1 cellular context compared by ENCODE assay signal in the genomic region with DNA sequence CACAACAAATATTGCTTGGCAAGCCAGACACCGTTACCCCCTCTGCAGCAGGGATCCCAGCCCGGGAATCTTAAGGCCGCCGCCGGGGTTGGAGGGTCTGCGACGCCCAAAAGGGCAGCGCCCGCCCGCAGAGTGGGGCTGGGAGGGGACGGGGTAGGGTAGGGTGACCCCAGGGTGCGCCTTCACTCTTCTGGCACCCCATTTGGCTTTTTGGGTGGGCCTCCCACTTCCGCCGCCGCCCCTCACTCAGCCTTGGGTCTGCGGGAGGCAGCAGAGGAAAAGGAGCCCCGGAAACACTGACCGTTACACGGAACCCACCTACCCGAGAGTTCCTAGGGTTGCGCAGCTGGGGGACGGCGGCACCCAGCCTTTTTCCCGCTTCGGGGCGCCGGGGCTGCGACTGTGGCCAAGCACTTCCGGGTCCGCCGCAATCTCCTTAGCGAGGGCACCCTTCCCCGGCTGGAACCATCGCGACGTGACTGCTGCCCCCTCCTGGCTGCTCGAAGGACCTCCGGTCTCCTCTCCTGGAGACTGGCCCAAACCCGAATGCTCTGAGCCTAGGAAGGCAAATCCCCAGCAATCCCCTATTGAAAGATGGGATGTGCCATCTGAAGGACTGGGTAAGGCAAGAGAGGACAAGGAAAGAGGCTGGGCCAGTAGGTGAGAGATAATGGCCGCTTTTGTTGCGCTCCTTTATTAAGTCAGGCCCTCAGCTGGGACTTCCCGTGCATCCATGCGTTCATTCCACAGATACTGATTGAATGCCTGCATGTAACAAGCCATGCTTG.
A peak's percentile ranks its signal among the peaks of the same experiment; 100 is the strongest.
TF ChIP-seq lines count a peak whose summit lies in the region.

A gene (minus strand): TSS at position 404 of the 788 bp plus-strand sequence. CDS start 1,447 bp downstream, outside the sequence.

TF ChIP-seq in HEK293, 187 proteins besides CTCF, POLR2A, EP300 and RAD21 (continued from another document):
- TF ChIP-seq, protein P1, sequence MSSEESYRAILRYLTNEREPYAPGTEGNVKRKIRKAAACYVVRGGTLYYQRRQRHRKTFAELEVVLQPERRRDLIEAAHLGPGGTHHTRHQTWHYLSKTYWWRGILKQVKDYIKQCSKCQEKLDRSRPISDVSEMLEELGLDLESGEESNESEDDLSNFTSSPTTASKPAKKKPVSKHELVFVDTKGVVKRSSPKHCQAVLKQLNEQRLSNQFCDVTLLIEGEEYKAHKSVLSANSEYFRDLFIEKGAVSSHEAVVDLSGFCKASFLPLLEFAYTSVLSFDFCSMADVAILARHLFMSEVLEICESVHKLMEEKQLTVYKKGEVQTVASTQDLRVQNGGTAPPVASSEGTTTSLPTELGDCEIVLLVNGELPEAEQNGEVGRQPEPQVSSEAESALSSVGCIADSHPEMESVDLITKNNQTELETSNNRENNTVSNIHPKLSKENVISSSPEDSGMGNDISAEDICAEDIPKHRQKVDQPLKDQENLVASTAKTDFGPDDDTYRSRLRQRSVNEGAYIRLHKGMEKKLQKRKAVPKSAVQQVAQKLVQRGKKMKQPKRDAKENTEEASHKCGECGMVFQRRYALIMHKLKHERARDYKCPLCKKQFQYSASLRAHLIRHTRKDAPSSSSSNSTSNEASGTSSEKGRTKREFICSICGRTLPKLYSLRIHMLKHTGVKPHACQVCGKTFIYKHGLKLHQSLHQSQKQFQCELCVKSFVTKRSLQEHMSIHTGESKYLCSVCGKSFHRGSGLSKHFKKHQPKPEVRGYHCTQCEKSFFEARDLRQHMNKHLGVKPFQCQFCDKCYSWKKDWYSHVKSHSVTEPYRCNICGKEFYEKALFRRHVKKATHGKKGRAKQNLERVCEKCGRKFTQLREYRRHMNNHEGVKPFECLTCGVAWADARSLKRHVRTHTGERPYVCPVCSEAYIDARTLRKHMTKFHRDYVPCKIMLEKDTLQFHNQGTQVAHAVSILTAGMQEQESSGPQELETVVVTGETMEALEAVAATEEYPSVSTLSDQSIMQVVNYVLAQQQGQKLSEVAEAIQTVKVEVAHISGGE (tag by site-specific recombination; conservative IDR thresholded peaks at IDR 0.05; ENCODE audit: low read depth) = peak; percentile 97
- TF ChIP-seq, protein P2, sequence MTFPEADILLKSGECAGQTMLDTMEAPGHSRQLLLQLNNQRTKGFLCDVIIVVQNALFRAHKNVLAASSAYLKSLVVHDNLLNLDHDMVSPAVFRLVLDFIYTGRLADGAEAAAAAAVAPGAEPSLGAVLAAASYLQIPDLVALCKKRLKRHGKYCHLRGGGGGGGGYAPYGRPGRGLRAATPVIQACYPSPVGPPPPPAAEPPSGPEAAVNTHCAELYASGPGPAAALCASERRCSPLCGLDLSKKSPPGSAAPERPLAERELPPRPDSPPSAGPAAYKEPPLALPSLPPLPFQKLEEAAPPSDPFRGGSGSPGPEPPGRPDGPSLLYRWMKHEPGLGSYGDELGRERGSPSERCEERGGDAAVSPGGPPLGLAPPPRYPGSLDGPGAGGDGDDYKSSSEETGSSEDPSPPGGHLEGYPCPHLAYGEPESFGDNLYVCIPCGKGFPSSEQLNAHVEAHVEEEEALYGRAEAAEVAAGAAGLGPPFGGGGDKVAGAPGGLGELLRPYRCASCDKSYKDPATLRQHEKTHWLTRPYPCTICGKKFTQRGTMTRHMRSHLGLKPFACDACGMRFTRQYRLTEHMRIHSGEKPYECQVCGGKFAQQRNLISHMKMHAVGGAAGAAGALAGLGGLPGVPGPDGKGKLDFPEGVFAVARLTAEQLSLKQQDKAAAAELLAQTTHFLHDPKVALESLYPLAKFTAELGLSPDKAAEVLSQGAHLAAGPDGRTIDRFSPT (tag by site-specific recombination; IDR thresholded peaks at IDR 0.05) = no peak
- TF ChIP-seq ZBTB17 (tag by site-specific recombination; IDR thresholded peaks at IDR 0.05) = peak; percentile 32; the same call in 1 of the 2 replicates
- TF ChIP-seq, protein P3, sequence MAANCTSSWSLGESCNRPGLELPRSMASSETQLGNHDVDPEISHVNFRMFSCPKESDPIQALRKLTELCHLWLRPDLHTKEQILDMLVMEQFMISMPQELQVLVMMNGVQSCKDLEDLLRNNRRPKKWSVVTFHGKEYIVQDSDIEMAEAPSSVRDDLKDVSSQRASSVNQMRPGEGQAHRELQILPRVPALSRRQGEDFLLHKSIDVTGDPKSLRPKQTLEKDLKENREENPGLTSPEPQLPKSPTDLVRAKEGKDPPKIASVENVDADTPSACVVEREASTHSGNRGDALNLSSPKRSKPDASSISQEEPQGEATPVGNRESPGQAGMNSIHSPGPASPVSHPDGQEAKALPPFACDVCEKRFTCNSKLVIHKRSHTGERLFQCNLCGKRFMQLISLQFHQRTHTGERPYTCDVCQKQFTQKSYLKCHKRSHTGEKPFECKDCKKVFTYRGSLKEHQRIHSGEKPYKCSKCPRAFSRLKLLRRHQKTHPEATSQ (tag by site-specific recombination; IDR thresholded peaks at IDR 0.05) = no peak
- TF ChIP-seq ZNF610 (tag by site-specific recombination; IDR thresholded peaks at IDR 0.05; ENCODE audit: borderline replicate concordance) = 0 out of 2 replicates have a peak, but pooled peaks have one; percentile 34
- TF ChIP-seq ZNF292 (tag by site-specific recombination; IDR thresholded peaks at IDR 0.05; ENCODE audit: borderline replicate concordance, low read depth) = no peak
- TF ChIP-seq ZNF521 (tag by site-specific recombination; IDR thresholded peaks at IDR 0.05) = no peak
- TF ChIP-seq, protein P4, sequence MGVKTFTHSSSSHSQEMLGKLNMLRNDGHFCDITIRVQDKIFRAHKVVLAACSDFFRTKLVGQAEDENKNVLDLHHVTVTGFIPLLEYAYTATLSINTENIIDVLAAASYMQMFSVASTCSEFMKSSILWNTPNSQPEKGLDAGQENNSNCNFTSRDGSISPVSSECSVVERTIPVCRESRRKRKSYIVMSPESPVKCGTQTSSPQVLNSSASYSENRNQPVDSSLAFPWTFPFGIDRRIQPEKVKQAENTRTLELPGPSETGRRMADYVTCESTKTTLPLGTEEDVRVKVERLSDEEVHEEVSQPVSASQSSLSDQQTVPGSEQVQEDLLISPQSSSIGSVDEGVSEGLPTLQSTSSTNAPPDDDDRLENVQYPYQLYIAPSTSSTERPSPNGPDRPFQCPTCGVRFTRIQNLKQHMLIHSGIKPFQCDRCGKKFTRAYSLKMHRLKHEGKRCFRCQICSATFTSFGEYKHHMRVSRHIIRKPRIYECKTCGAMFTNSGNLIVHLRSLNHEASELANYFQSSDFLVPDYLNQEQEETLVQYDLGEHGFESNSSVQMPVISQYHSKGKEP (tag by site-specific recombination; IDR thresholded peaks at IDR 0.05) = no peak
- no peak for TF ChIP-seq ZNF426 (tag by site-specific recombination; IDR thresholded peaks at IDR 0.05)
- TF ChIP-seq, protein P5, sequence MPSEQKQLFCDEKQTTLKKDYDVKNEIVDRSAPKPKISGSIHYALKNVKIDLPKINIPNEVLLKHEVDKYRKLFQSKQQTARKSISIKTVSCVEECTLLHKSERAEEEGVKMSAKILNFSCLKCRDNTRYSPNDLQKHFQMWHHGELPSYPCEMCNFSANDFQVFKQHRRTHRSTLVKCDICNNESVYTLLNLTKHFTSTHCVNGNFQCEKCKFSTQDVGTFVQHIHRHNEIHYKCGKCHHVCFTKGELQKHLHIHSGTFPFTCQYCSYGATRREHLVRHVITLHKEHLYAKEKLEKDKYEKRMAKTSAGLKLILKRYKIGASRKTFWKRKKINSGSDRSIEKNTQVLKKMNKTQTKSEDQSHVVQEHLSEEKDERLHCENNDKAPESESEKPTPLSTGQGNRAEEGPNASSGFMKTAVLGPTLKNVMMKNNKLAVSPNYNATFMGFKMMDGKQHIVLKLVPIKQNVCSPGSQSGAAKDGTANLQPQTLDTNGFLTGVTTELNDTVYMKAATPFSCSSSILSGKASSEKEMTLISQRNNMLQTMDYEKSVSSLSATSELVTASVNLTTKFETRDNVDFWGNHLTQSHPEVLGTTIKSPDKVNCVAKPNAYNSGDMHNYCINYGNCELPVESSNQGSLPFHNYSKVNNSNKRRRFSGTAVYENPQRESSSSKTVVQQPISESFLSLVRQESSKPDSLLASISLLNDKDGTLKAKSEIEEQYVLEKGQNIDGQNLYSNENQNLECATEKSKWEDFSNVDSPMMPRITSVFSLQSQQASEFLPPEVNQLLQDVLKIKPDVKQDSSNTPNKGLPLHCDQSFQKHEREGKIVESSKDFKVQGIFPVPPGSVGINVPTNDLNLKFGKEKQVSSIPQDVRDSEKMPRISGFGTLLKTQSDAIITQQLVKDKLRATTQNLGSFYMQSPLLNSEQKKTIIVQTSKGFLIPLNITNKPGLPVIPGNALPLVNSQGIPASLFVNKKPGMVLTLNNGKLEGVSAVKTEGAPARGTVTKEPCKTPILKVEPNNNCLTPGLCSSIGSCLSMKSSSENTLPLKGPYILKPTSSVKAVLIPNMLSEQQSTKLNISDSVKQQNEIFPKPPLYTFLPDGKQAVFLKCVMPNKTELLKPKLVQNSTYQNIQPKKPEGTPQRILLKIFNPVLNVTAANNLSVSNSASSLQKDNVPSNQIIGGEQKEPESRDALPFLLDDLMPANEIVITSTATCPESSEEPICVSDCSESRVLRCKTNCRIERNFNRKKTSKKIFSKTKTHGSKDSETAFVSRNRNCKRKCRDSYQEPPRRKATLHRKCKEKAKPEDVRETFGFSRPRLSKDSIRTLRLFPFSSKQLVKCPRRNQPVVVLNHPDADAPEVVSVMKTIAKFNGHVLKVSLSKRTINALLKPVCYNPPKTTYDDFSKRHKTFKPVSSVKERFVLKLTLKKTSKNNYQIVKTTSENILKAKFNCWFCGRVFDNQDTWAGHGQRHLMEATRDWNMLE (tag by site-specific recombination; conservative IDR thresholded peaks at IDR 0.05; ENCODE audit: low read depth) = peak; percentile 99
- TF ChIP-seq, protein P6, sequence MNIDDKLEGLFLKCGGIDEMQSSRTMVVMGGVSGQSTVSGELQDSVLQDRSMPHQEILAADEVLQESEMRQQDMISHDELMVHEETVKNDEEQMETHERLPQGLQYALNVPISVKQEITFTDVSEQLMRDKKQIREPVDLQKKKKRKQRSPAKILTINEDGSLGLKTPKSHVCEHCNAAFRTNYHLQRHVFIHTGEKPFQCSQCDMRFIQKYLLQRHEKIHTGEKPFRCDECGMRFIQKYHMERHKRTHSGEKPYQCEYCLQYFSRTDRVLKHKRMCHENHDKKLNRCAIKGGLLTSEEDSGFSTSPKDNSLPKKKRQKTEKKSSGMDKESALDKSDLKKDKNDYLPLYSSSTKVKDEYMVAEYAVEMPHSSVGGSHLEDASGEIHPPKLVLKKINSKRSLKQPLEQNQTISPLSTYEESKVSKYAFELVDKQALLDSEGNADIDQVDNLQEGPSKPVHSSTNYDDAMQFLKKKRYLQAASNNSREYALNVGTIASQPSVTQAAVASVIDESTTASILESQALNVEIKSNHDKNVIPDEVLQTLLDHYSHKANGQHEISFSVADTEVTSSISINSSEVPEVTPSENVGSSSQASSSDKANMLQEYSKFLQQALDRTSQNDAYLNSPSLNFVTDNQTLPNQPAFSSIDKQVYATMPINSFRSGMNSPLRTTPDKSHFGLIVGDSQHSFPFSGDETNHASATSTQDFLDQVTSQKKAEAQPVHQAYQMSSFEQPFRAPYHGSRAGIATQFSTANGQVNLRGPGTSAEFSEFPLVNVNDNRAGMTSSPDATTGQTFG (tag by site-specific recombination; IDR thresholded peaks at IDR 0.05; ENCODE audit: borderline replicate concordance) = no peak
- TF ChIP-seq ZNF354C (tag by site-specific recombination; IDR thresholded peaks at IDR 0.05; ENCODE audit: borderline replicate concordance, low read depth) = no peak
- TF ChIP-seq ZNF473 (tag by site-specific recombination; IDR thresholded peaks at IDR 0.05) = no peak
- TF ChIP-seq KLF10 (tag by site-specific recombination; IDR thresholded peaks at IDR 0.05) = peak; percentile 32; the same call in 1 of the 2 replicates
- TF ChIP-seq ZNF114 (tag by site-specific recombination; IDR thresholded peaks at IDR 0.05) = no peak
- TF ChIP-seq ZBTB21 (tag by site-specific recombination; IDR thresholded peaks at IDR 0.05) = no peak
- peak; percentile 81 for TF ChIP-seq ZBTB8A (tag by site-specific recombination; IDR thresholded peaks at IDR 0.05)
- peak; percentile 84; the same call in 1 of the 2 replicates for TF ChIP-seq ZNF561 (tag by site-specific recombination; IDR thresholded peaks at IDR 0.05; ENCODE audit: borderline replicate concordance)
- peak; percentile 24; the same call in 1 of the 2 replicates for TF ChIP-seq ZEB2 (tag by site-specific recombination; IDR thresholded peaks at IDR 0.05)
- TF ChIP-seq, protein P7, sequence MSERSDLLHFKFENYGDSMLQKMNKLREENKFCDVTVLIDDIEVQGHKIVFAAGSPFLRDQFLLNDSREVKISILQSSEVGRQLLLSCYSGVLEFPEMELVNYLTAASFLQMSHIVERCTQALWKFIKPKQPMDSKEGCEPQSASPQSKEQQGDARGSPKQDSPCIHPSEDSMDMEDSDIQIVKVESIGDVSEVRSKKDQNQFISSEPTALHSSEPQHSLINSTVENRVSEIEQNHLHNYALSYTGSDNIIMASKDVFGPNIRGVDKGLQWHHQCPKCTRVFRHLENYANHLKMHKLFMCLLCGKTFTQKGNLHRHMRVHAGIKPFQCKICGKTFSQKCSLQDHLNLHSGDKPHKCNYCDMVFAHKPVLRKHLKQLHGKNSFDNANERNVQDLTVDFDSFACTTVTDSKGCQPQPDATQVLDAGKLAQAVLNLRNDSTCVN (tag by site-specific recombination; optimal IDR thresholded peaks at IDR 0.05) = peak; percentile 34
- no peak for TF ChIP-seq ZNF544 (tag by site-specific recombination; IDR thresholded peaks at IDR 0.05)
- TF ChIP-seq, protein P8, sequence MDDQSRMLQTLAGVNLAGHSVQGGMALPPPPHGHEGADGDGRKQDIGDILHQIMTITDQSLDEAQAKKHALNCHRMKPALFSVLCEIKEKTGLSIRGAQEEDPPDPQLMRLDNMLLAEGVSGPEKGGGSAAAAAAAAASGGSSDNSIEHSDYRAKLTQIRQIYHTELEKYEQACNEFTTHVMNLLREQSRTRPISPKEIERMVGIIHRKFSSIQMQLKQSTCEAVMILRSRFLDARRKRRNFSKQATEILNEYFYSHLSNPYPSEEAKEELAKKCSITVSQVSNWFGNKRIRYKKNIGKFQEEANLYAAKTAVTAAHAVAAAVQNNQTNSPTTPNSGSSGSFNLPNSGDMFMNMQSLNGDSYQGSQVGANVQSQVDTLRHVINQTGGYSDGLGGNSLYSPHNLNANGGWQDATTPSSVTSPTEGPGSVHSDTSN (CRISPR knock-in tag; IDR thresholded peaks at IDR 0.05) = peak; percentile 74; the same call in 1 of the 2 replicates
- TF ChIP-seq BCL11A (tag by site-specific recombination; IDR thresholded peaks at IDR 0.05; ENCODE audit: low read depth) = no peak
- TF ChIP-seq ZNF121 (tag by site-specific recombination; IDR thresholded peaks at IDR 0.05) = no peak
- no peak for TF ChIP-seq ZNF596 (tag by site-specific recombination; IDR thresholded peaks at IDR 0.05)
- no peak for TF ChIP-seq MYNN (tag by site-specific recombination; IDR thresholded peaks at IDR 0.05; ENCODE audit: borderline replicate concordance)
- peak; percentile 40; the same call in 1 of the 2 replicates for TF ChIP-seq GLI4 (tag by site-specific recombination; IDR thresholded peaks at IDR 0.05)
- no peak for TF ChIP-seq ZNF571 (tag by site-specific recombination; IDR thresholded peaks at IDR 0.05)
- TF ChIP-seq WT1 (tag by site-specific recombination; IDR thresholded peaks at IDR 0.05) = 0 out of 2 replicates have a peak, but pooled peaks have one; percentile 15
